Comparison of ENCODE assay signal across 24 cellular contexts in the genomic region with DNA sequence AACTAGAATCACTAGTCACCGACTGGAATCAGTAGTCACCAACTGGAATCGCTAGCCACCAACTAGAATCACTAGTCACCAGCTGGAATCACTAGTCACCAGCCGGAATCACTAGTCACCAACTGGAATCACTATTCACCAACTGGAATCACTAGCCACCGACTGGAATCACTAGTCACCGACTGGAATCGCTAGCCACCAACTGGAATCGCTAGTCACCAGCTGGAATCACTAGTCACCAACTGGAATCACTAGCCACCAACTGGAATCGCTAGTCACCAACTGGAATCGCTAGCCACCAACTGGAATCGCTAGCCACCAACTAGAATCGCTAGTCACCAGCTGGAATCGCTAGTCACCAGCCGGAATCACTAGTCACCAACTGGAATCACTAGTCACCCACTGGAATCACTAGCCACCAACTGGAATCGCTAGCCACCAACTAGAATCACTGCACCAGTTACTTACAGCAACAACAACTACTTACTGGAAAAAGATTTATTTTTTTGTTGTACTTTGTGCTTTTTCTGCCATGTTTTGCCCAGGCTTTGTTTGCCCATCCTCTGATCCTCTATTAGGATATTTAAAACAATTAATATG. TPM values are rescaled to one million over a fixed set of nuclear protein-coding genes. Genes with fewer than 3 reads are reported as not detected.
"Had no signal": no experiment of that assay in that cellular context is flagged by ENCODE, and none has a peak within 500 bp of the region (broad histone marks: within the 10 kb centered on the region; RNA-seq: fewer than 3 reads in every experiment).

No MANE protein-coding gene starts in this region.

- H3K4me1 ChIP-seq: gastrocnemius medialis had no signal

- H3K4me3 ChIP-seq: cardiac muscle cell, coronary artery, gastrocnemius medialis, hepatocyte, tibial nerve had no signal

- H3K4me2 ChIP-seq: hepatocyte had no signal

- H3K79me2 ChIP-seq: hepatocyte had no signal

- H2AFZ ChIP-seq: hepatocyte had no signal

- H3K27ac Mint-ChIP-seq: activated CD4-positive, alpha-beta T cell treated with anti-CD3 and anti-CD28 coated beads, Interleukin-2, amount 10 ng/mL, durations not matched to agents 24 days and 14 days; activated T-cell treated with anti-CD3 and anti-CD28 coated beads, Interleukin-2, amount 50 U/mL, for 72 hours had no signal

- H3K9me3 Mint-ChIP-seq: activated CD4-positive, alpha-beta T cell treated with anti-CD3 and anti-CD28 coated beads, Interleukin-2, amount 10 ng/mL, durations not matched to agents 24 days and 14 days; activated T-cell treated with anti-CD3 and anti-CD28 coated beads, Interleukin-2, amount 50 U/mL, for 72 hours had no signal

- H3K36me3 ChIP-seq: cardiac muscle cell, gastrocnemius medialis, tibial nerve had no signal

- ATAC-seq: activated CD4-positive, CD25-positive, alpha-beta regulatory T cell treated with anti-CD3 and anti-CD28 coated beads, Interleukin-2, amount 50 U/mL, for 24 hours; activated T-cell treated with anti-CD3 and anti-CD28 coated beads, Interleukin-2, amount 50 U/mL, for 72 hours; gastrocnemius medialis; right cardiac atrium had no signal

- H3K27ac ChIP-seq: cardiac muscle cell, coronary artery, dorsolateral prefrontal cortex, gastrocnemius medialis, hepatocyte, tibial nerve, VCaP had no signal

- H3K4me3 Mint-ChIP-seq: activated CD4-positive, alpha-beta T cell treated with anti-CD3 and anti-CD28 coated beads, Interleukin-2, amount 10 ng/mL, durations not matched to agents 24 days and 14 days had no signal

- DNase-seq: activated CD4-positive, alpha-beta T cell treated with anti-CD3 and anti-CD28 coated beads, Interleukin-2, amount 10 ng/mL, durations not matched to agents 24 days and 14 days; activated naive CD4-positive, alpha-beta T cell; activated T-cell treated with anti-CD3 and anti-CD28 coated beads for 4 hours; activated T-cell treated with anti-CD3 and anti-CD28 coated beads, Interleukin-2, amount 50 U/mL, for 72 hours; anterior cingulate cortex; dorsolateral prefrontal cortex; effector memory CD4-positive, alpha-beta T cell; erythroblast; gastrocnemius medialis; islet precursor cell; left cardiac atrium; mammary epithelial cell; posterior cingulate gyrus; right cardiac atrium; stimulated activated CD4-positive, alpha-beta T cell treated with anti-CD3 and anti-CD28 coated beads, Interleukin-15, amount 100 ng/mL, for 24 hours; stimulated activated CD4-positive, alpha-beta T cell treated with anti-CD3 and anti-CD28 coated beads, Interleukin-2, amount 100 ng/mL, for 24 hours; stimulated activated naive CD4-positive, alpha-beta T cell; T-helper 9 cell had no signal

- H3K9me3 ChIP-seq: gastrocnemius medialis had no signal

RNA-seq across cellular contexts. Expression of gene FLT4, which starts 25.7 kb away (rescaled TPM):
- total RNA-seq: mammary epithelial cell had no signal
